In genomic region chr17:19295478-19296200, GRCh38 we compare ENCODE assay signal across 31 cellular contexts. TPM values are rescaled to one million over a fixed set of nuclear protein-coding genes. Genes with fewer than 3 reads are reported as not detected.
A peak's percentile ranks its signal among the peaks of the same experiment; 100 is the strongest.
DNase-seq lines count a peak whose midpoint lies in the region; ATAC-seq and TF ChIP-seq lines count a peak whose summit lies in the region.
"Had no signal": no experiment of that assay in that cellular context is flagged by ENCODE, and none has a peak within 500 bp of the region (broad histone marks: within the 10 kb centered on the region; RNA-seq: fewer than 3 reads in every experiment).

No MANE protein-coding gene starts in this region.

- no peak overlapping the region for H3K27ac ChIP-seq in WERI-Rb-1
- H3K27ac ChIP-seq: brain microvascular endothelial cell, KMS-11 had no signal

- no peak for TF ChIP-seq CTCF in WERI-Rb-1 (IDR thresholded peaks at IDR 0.05; ENCODE audit: low read depth, low read length)

- H3K4me3 ChIP-seq in WERI-Rb-1 (ENCODE audit: low read depth, low read length), result no peak overlapping the region
- H3K4me3 ChIP-seq: adrenal gland, skin epidermis had no signal

- H3K9me3 ChIP-seq in WERI-Rb-1 (ENCODE audit: severe bottlenecking), result no peaks in the 10 kb centered on the region
- H3K9me3 ChIP-seq: adrenal gland had no signal

- no peaks in the 10 kb centered on the region for H3K36me3 ChIP-seq in WERI-Rb-1
- H3K36me3 ChIP-seq: adrenal gland, brain microvascular endothelial cell had no signal

- no peak overlapping the region for H3K4me3 Mint-ChIP-seq in stimulated activated effector memory CD8-positive, alpha-beta T cell treated with anti-CD3 and anti-CD28 coated beads, Interleukin-12 subunit alpha, Interleukin-12 subunit beta, amount 100 ng/mL, for 72 hours
- H3K4me3 Mint-ChIP-seq in stimulated activated naive CD8-positive, alpha-beta T cell treated with anti-CD3 and anti-CD28 coated beads, Interleukin-15, amount 100 ng/mL, for 72 hours, result no peak overlapping the region
- H3K4me3 Mint-ChIP-seq: activated CD8-positive, alpha-beta memory T cell treated with anti-CD3 and anti-CD28 coated beads, Interleukin-2, amount 10 ng/mL, durations not matched to agents 7 days and 5 days; B cell; memory B cell; type B pancreatic cell; WTC11 had no signal

- no peaks in the 10 kb centered on the region for H3K36me3 Mint-ChIP-seq in stimulated activated effector memory CD8-positive, alpha-beta T cell treated with anti-CD3 and anti-CD28 coated beads, Interleukin-12 subunit alpha, Interleukin-12 subunit beta, amount 100 ng/mL, for 72 hours
- H3K36me3 Mint-ChIP-seq: activated CD8-positive, alpha-beta memory T cell treated with anti-CD3 and anti-CD28 coated beads, Interleukin-2, amount 10 ng/mL, durations not matched to agents 7 days and 5 days; WTC11 had no signal

- no peaks in the 10 kb centered on the region for H3K4me1 Mint-ChIP-seq in stimulated activated effector memory CD8-positive, alpha-beta T cell treated with anti-CD3 and anti-CD28 coated beads, Interleukin-12 subunit alpha, Interleukin-12 subunit beta, amount 100 ng/mL, for 72 hours
- no peaks in the 10 kb centered on the region for H3K4me1 Mint-ChIP-seq in stimulated activated naive CD8-positive, alpha-beta T cell treated with anti-CD3 and anti-CD28 coated beads, Interleukin-15, amount 100 ng/mL, for 72 hours

- H3K9me3 Mint-ChIP-seq in stimulated activated effector memory CD8-positive, alpha-beta T cell treated with anti-CD3 and anti-CD28 coated beads, Interleukin-12 subunit alpha, Interleukin-12 subunit beta, amount 100 ng/mL, for 72 hours, result no peaks in the 10 kb centered on the region
- H3K9me3 Mint-ChIP-seq in stimulated activated naive CD8-positive, alpha-beta T cell treated with anti-CD3 and anti-CD28 coated beads, Interleukin-15, amount 100 ng/mL, for 72 hours, result no peaks in the 10 kb centered on the region
- H3K9me3 Mint-ChIP-seq: memory B cell, type B pancreatic cell, WTC11 had no signal

- H3K27me3 ChIP-seq in WERI-Rb-1 (ENCODE audit: insufficient read depth, low read depth, severe bottlenecking), result no peaks in the 10 kb centered on the region
- H3K27me3 ChIP-seq: adrenal gland, brain microvascular endothelial cell had no signal

- peak overlapping the region; percentile 40 for H3K27ac Mint-ChIP-seq in stimulated activated effector memory CD8-positive, alpha-beta T cell treated with anti-CD3 and anti-CD28 coated beads, Interleukin-12 subunit alpha, Interleukin-12 subunit beta, amount 100 ng/mL, for 72 hours
- H3K27ac Mint-ChIP-seq in stimulated activated naive CD8-positive, alpha-beta T cell treated with anti-CD3 and anti-CD28 coated beads, Interleukin-15, amount 100 ng/mL, for 72 hours, result no peak overlapping the region
- H3K27ac Mint-ChIP-seq: activated CD8-positive, alpha-beta memory T cell treated with anti-CD3 and anti-CD28 coated beads, Interleukin-2, amount 10 ng/mL, durations not matched to agents 7 days and 5 days; B cell; memory B cell; type B pancreatic cell had no signal

- ATAC-seq in Right ventricle myocardium inferior (peak; percentile 35), HG02970 (IDR thresholded peaks at IDR 0.05; ENCODE audit: low FRiP score, unreplicated experiment) (no peak)
- no peak for ATAC-seq in stimulated activated effector memory CD8-positive, alpha-beta T cell treated with anti-CD3 and anti-CD28 coated beads, Interleukin-12 subunit alpha, Interleukin-12 subunit beta, amount 100 ng/mL, for 72 hours
- no peak for ATAC-seq in stimulated activated naive CD8-positive, alpha-beta T cell treated with anti-CD3 and anti-CD28 coated beads, Interleukin-15, amount 100 ng/mL, for 72 hours
- ATAC-seq: activated CD8-positive, alpha-beta memory T cell treated with anti-CD3 and anti-CD28 coated beads, Interleukin-2, amount 10 ng/mL, durations not matched to agents 7 days and 5 days; Panc1; WTC11 had no signal

- DNase-seq in Right ventricle myocardium inferior (ENCODE audit: missing footprints) (no peak), cardiac septum (ENCODE audit: low spot score) (no peak), WERI-Rb-1 (peak; percentile 53), left kidney (ENCODE audit: low read depth, low spot score) (peak; percentile 84), NCI-H526 (lab: John Stamatoyannopoulos, UW) (no peak)
- DNase-seq in stimulated activated effector memory CD8-positive, alpha-beta T cell treated with anti-CD3 and anti-CD28 coated beads, Interleukin-12 subunit alpha, Interleukin-12 subunit beta, amount 100 ng/mL, for 72 hours (ENCODE audit: low spot score in 2 of 2), result no peak
- DNase-seq in stimulated activated naive CD8-positive, alpha-beta T cell treated with anti-CD3 and anti-CD28 coated beads, Interleukin-15, amount 100 ng/mL, for 72 hours, result no peak
- DNase-seq: activated CD8-positive, alpha-beta memory T cell treated with anti-CD3 and anti-CD28 coated beads, Interleukin-2, amount 10 ng/mL, durations not matched to agents 7 days and 5 days; activated naive CD4-positive, alpha-beta T cell treated with Interleukin-2 at 50 U/mL for 16 hours; brain microvascular endothelial cell; DMS79; effector CD4-positive, alpha-beta T cell; GDM1; HCEC 1CT; MM.1S; NCI-H1436 treated with DMSO at 0.1 percent for 48 hours; NCI-H2107; NCI-H510A; SIG-M5; stimulated activated CD4-positive, alpha-beta T cell treated with anti-CD3 and anti-CD28 coated beads, Interleukin-1b, Interleukin-23, amount 100 ng/mL, for 48 hours; stimulated activated CD8-positive, alpha-beta memory T cell treated with anti-CD3 and anti-CD28 coated beads, Interleukin-4, amount 100 ng/mL, for 48 hours; SW 1271 had no signal

- H3K27me3 Mint-ChIP-seq in stimulated activated naive CD8-positive, alpha-beta T cell treated with anti-CD3 and anti-CD28 coated beads, Interleukin-15, amount 100 ng/mL, for 72 hours, result peaks cover 44% of the 10 kb centered on the region
- H3K27me3 Mint-ChIP-seq: activated CD8-positive, alpha-beta memory T cell treated with anti-CD3 and anti-CD28 coated beads, Interleukin-2, amount 10 ng/mL, durations not matched to agents 7 days and 5 days; memory B cell; type B pancreatic cell had no signal

- intact Hi-C loops in Right ventricle myocardium inferior (cut with DNase I), result no loop called here
- intact Hi-C loops in cardiac septum (cut with DNase I), result no loop called here

RNA-seq across cellular contexts. Expression of gene EPN2, which starts 58.5 kb away (rescaled TPM):
- total RNA-seq in Right ventricle myocardium inferior (85.5 TPM), cardiac septum (78.4 TPM)

Comparison
In these comparisons a context has a peak if more than half of its experiments do, and no peak if none do; other contexts are left out.
1. DNase-seq: peak in WERI-Rb-1 (single experiment) and left kidney (single experiment); none in Right ventricle myocardium inferior (single experiment), cardiac septum (single experiment), stimulated activated effector memory CD8-positive, alpha-beta T cell treated with anti-CD3 and anti-CD28 coated beads, Interleukin-12 subunit alpha, Interleukin-12 subunit beta, amount 100 ng/mL, for 72 hours (0 of 2), NCI-H526 (0 of 2) and stimulated activated naive CD8-positive, alpha-beta T cell treated with anti-CD3 and anti-CD28 coated beads, Interleukin-15, amount 100 ng/mL, for 72 hours (0 of 2).